12 cellular contexts compared by ENCODE assay signal in the genomic region with DNA sequence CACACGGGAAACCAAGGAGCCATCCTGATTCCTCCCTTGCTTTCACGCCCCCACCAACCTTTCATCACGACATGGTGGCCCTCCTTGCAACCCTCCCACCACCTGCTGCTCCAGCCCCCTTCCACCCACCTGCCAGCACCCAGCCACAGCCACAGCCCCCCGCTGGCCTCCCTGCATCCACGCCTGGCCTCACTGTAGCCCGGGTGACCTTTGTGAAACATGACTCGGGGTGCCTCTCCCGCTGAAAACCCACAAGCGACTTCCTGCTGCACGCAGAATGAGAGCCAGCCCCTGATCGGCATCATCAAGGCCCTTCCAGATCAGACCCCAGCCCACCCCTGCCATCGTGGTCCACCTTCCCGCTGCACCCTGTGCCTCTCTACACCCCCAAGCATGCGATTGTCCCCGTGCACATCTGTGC. TPM values are rescaled to one million over a fixed set of nuclear protein-coding genes. Genes with fewer than 3 reads are reported as not detected.
DNase-seq lines count a peak whose midpoint lies in the region; ATAC-seq and TF ChIP-seq lines count a peak whose summit lies in the region.
"Had no signal": no experiment of that assay in that cellular context is flagged by ENCODE, and none has a peak within 500 bp of the region (broad histone marks: within the 10 kb centered on the region; RNA-seq: fewer than 3 reads in every experiment).

No MANE protein-coding gene starts in this region.

- H3K27ac Mint-ChIP-seq in activated T-helper 17 cell treated with anti-CD3 and anti-CD28 coated beads, Interleukin-2, amount 50 U/mL, for 72 hours, result peak overlapping the region; percentile 50
- H3K27ac Mint-ChIP-seq in natural killer cell treated with Interleukin-12 subunit alpha and Interleukin-12 subunit beta and Interleukin-15 and Interleukin-18, amount 100 ng/mL, for 72 hours, result peak overlapping the region; percentile 67 to 70

- no peak overlapping the region for H3K4me3 ChIP-seq in transverse colon
- H3K4me3 ChIP-seq: A549 had no signal

- no peaks in the 10 kb centered on the region for H3K9me3 ChIP-seq in transverse colon
- H3K9me3 ChIP-seq: A549 had no signal

- TF ChIP-seq POLR2A in transverse colon (IDR thresholded peaks at IDR 0.05), result no peak

- intact Hi-C loops in transverse colon (cut with DNase I; ENCODE audit: low total_unique reads), result no loop called here

- H3K4me1 ChIP-seq in transverse colon, result no peaks in the 10 kb centered on the region
- H3K4me1 ChIP-seq: A549 had no signal

- no peak overlapping the region for H3K27ac ChIP-seq in transverse colon
- H3K27ac ChIP-seq: A549, HL-60 had no signal

- H3K27me3 ChIP-seq in transverse colon, result no peaks in the 10 kb centered on the region

- DNase-seq in activated CD4-positive, alpha-beta T cell treated with anti-CD3 and anti-CD28 coated beads for 24 hours (ENCODE audit: low read depth in 2 of 2), result peak; percentile 20 to 41
- no peak for DNase-seq in activated CD4-positive, alpha-beta T cell treated with anti-CD3 and anti-CD28 coated beads, Interleukin-2, amount 50 U/mL, for 1 hour
- peak; percentile 72 for DNase-seq in natural killer cell treated with Interleukin-12 subunit alpha and Interleukin-12 subunit beta and Interleukin-15 and Interleukin-18, amount 100 ng/mL, for 72 hours (ENCODE audit: low spot score)
- peak; percentile 18 for DNase-seq in transverse colon
- DNase-seq in NCI-H2227 treated with DMSO at 0.1 percent for 48 hours (lab: John Stamatoyannopoulos, UW), result no peak
- no peak for DNase-seq in hepatic stellate cell (ENCODE audit: low spot score)
- DNase-seq in putamen (ENCODE audit: low spot score), result no peak
- DNase-seq: NCI-H1417, T1000 had no signal

- in situ Hi-C loops in transverse colon (cut with MboI; ENCODE audit: low pct_ligation_motif_present in 1 of 4, low pct_unique_long_range_greater_than_20kb in 1 of 4, low sequenced_read_pairs in 3 of 4), result loop anchor here in 2 of 4 donors (25.0 kb wide), 2 partner anchors 91 to 216 kb away; a partner anchor contains a TSS

- no peaks in the 10 kb centered on the region for H3K36me3 ChIP-seq in transverse colon

- H3K9me3 Mint-ChIP-seq in activated T-helper 17 cell treated with anti-CD3 and anti-CD28 coated beads, Interleukin-2, amount 50 U/mL, for 72 hours, result no peaks in the 10 kb centered on the region
- no peaks in the 10 kb centered on the region for H3K9me3 Mint-ChIP-seq in natural killer cell treated with Interleukin-12 subunit alpha and Interleukin-12 subunit beta and Interleukin-15 and Interleukin-18, amount 100 ng/mL, for 72 hours

- no peaks in the 10 kb centered on the region for H3K27me3 Mint-ChIP-seq in activated T-helper 17 cell treated with anti-CD3 and anti-CD28 coated beads, Interleukin-2, amount 50 U/mL, for 72 hours
- H3K27me3 Mint-ChIP-seq in natural killer cell treated with Interleukin-12 subunit alpha and Interleukin-12 subunit beta and Interleukin-15 and Interleukin-18, amount 100 ng/mL, for 72 hours, result peaks cover 0 to 3% of the 10 kb centered on the region in 2 donors

- no peak for TF ChIP-seq CTCF in transverse colon (IDR thresholded peaks at IDR 0.05)

- TF ChIP-seq EP300 in transverse colon (IDR thresholded peaks at IDR 0.05; ENCODE audit: low read depth), result no peak

- ATAC-seq in activated T-helper 17 cell treated with anti-CD3 and anti-CD28 coated beads, Interleukin-2, amount 50 U/mL, for 72 hours (replicated peaks), result peak; percentile 49
- ATAC-seq in natural killer cell treated with Interleukin-12 subunit alpha and Interleukin-12 subunit beta and Interleukin-15 and Interleukin-18, amount 100 ng/mL, for 72 hours, result peak; percentile 55

- H3K36me3 Mint-ChIP-seq in activated T-helper 17 cell treated with anti-CD3 and anti-CD28 coated beads, Interleukin-2, amount 50 U/mL, for 72 hours (ENCODE audit: low read depth), result peaks cover 8% of the 10 kb centered on the region
- H3K36me3 Mint-ChIP-seq in natural killer cell treated with Interleukin-12 subunit alpha and Interleukin-12 subunit beta and Interleukin-15 and Interleukin-18, amount 100 ng/mL, for 72 hours, result no peaks in the 10 kb centered on the region

- peak overlapping the region; percentile 88 for H3K4me3 Mint-ChIP-seq in activated T-helper 17 cell treated with anti-CD3 and anti-CD28 coated beads, Interleukin-2, amount 50 U/mL, for 72 hours
- H3K4me3 Mint-ChIP-seq in natural killer cell treated with Interleukin-12 subunit alpha and Interleukin-12 subunit beta and Interleukin-15 and Interleukin-18, amount 100 ng/mL, for 72 hours, result peak overlapping the region; percentile 76

- 58% methylated on average over 15 of the region's 15 CpGs; no CpG with 5 or more reads in 1 of the 2 donors for WGBS in transverse colon (ENCODE audit: low coverage in 1 of 2), 2 donors

- peaks cover 42% of the 10 kb centered on the region for H3K4me1 Mint-ChIP-seq in activated T-helper 17 cell treated with anti-CD3 and anti-CD28 coated beads, Interleukin-2, amount 50 U/mL, for 72 hours
- H3K4me1 Mint-ChIP-seq in natural killer cell treated with Interleukin-12 subunit alpha and Interleukin-12 subunit beta and Interleukin-15 and Interleukin-18, amount 100 ng/mL, for 72 hours (ENCODE audit: low read depth in 2 of 2), result peaks cover 40 to 48% of the 10 kb centered on the region in 2 donors

RNA-seq across cellular contexts. Expression of a gene that starts 14.9 kb away (rescaled TPM):
- 100 to 1,000 TPM in 1 of 2 donors, 10 to 100 TPM in 1; 59.4 to 102 TPM for total RNA-seq in activated T-helper 17 cell treated with anti-CD3 and anti-CD28 coated beads, Interleukin-2, amount 50 U/mL, for 72 hours
- total RNA-seq in natural killer cell treated with Interleukin-12 subunit alpha and Interleukin-12 subunit beta and Interleukin-15 and Interleukin-18, amount 100 ng/mL, for 72 hours, result 100 to 1,000 TPM in 1 of 2 donors, 10 to 100 TPM in 1; 94.3 to 108 TPM
- 10 to 100 TPM in 3 of 4 donors, 1 to 10 TPM in 1; 6.4 to 59.7 (median 38.7) TPM for total RNA-seq in transverse colon

RNA-seq across cellular contexts. Expression of a gene that starts 44.3 kb away (rescaled TPM):
- 10 to 100 TPM; 34.4 to 40.3 TPM for total RNA-seq in activated T-helper 17 cell treated with anti-CD3 and anti-CD28 coated beads, Interleukin-2, amount 50 U/mL, for 72 hours
- total RNA-seq in natural killer cell treated with Interleukin-12 subunit alpha and Interleukin-12 subunit beta and Interleukin-15 and Interleukin-18, amount 100 ng/mL, for 72 hours, result 10 to 100 TPM; 15.6 to 17.7 TPM
- 10 to 100 TPM in 3 of 4 donors, 1 to 10 TPM in 1; 8.6 to 38.8 (median 14.2) TPM for total RNA-seq in transverse colon

Comparison
In these comparisons a context has a peak if more than half of its experiments do, and no peak if none do; other contexts are left out.
1. DNase-seq: peak in activated CD4-positive, alpha-beta T cell treated with anti-CD3 and anti-CD28 coated beads for 24 hours (2 of 2), natural killer cell treated with Interleukin-12 subunit alpha and Interleukin-12 subunit beta and Interleukin-15 and Interleukin-18, amount 100 ng/mL, for 72 hours (single experiment) and transverse colon (single experiment); none in activated CD4-positive, alpha-beta T cell treated with anti-CD3 and anti-CD28 coated beads, Interleukin-2, amount 50 U/mL, for 1 hour (single experiment), NCI-H2227 treated with DMSO at 0.1 percent for 48 hours (single experiment), hepatic stellate cell (single experiment) and putamen (single experiment).